Comparison of ENCODE assay signal across 16 cellular contexts in the genomic region with DNA sequence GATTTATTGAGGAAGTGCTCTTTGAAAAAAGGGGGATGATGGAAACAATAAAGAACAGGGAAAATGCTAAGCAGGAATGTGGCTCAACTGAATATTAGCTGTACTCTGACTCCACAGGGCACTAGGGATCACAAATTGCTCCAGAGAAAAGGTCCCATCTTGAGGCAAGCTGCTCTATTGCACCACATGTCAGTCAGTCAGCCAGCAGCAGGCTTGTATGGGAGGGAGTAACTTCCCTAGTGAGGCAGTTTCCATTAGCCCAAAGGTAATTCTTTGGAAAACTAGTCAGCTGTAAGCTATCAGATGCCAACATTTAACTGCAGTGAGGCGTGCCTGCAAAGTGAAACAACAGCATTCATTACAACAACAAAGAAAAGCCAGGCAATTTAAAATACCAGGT.
DNase-seq lines count a peak whose midpoint lies in the region; ATAC-seq and TF ChIP-seq lines count a peak whose summit lies in the region.
"Had no signal": no experiment of that assay in that cellular context is flagged by ENCODE, and none has a peak within 500 bp of the region (broad histone marks: within the 10 kb centered on the region; RNA-seq: fewer than 3 reads in every experiment).

No MANE protein-coding gene starts in this region.

- no peak overlapping the region for H3K4me3 ChIP-seq in DND-41 (ENCODE audit: low read depth in 1 of 2, low read length in 2 of 2)
- H3K4me3 ChIP-seq in endodermal cell (ENCODE audit: low read length), result no peak overlapping the region
- no peak overlapping the region for H3K4me3 ChIP-seq in left lung
- H3K4me3 ChIP-seq in colonic mucosa, result no peak overlapping the region
- H3K4me3 ChIP-seq: gastrocnemius medialis had no signal

- H3K27me3 ChIP-seq in DND-41 (ENCODE audit: insufficient read depth, low read length, poor library complexity) (peaks cover 3% of the 10 kb centered on the region), endodermal cell (ENCODE audit: control insufficient read depth, insufficient read depth, low read length, poor library complexity, severe bottlenecking) (no peaks in the 10 kb centered on the region), left lung (no peaks in the 10 kb centered on the region), colonic mucosa (no peaks in the 10 kb centered on the region)
- H3K27me3 ChIP-seq: gastrocnemius medialis had no signal

- no peaks in the 10 kb centered on the region for H3K9me3 Mint-ChIP-seq in endodermal cell
- H3K9me3 Mint-ChIP-seq: activated CD4-positive, alpha-beta memory T cell treated with anti-CD3 and anti-CD28 coated beads for 36 hours; CD8-positive, alpha-beta memory T cell had no signal

- TF ChIP-seq CTCF in DND-41 (IDR thresholded peaks at IDR 0.05; ENCODE audit: borderline replicate concordance, extremely low read depth, low read length, poor library complexity, severe bottlenecking), result no peak
- no peak for TF ChIP-seq CTCF in endodermal cell (conservative IDR thresholded peaks at IDR 0.05)
- TF ChIP-seq CTCF in left lung (IDR thresholded peaks at IDR 0.05), result no peak
- TF ChIP-seq CTCF in colonic mucosa (IDR thresholded peaks at IDR 0.05), result no peak

- no peaks in the 10 kb centered on the region for H4K20me1 ChIP-seq in DND-41 (ENCODE audit: insufficient read depth, low read length)

- peaks cover 3% of the 10 kb centered on the region for H3K27me3 Mint-ChIP-seq in endodermal cell (ENCODE audit: insufficient read depth)

- H3K4me1 Mint-ChIP-seq in endodermal cell, result no peaks in the 10 kb centered on the region
- H3K4me1 Mint-ChIP-seq: CD8-positive, alpha-beta memory T cell had no signal

- no peak overlapping the region for H3K4me2 ChIP-seq in DND-41 (ENCODE audit: insufficient read depth, low read length)

- no peak overlapping the region for H3K27ac Mint-ChIP-seq in endodermal cell
- H3K27ac Mint-ChIP-seq: activated CD4-positive, alpha-beta memory T cell treated with anti-CD3 and anti-CD28 coated beads for 36 hours; CD8-positive, alpha-beta memory T cell; T-helper 1 cell treated with Interleukin-12 subunit alpha and Interleukin-12 subunit beta and Interleukin-4 antibody, amounts not matched to agents 30 μg/mL and 1 μg/mL, for 36 hours had no signal

- no peaks in the 10 kb centered on the region for H3K36me3 Mint-ChIP-seq in endodermal cell (ENCODE audit: low read depth)
- H3K36me3 Mint-ChIP-seq: activated CD4-positive, alpha-beta memory T cell treated with anti-CD3 and anti-CD28 coated beads for 36 hours; CD8-positive, alpha-beta memory T cell had no signal

- H2AFZ ChIP-seq in DND-41 (ENCODE audit: low read depth, low read length), result peak overlapping the region; percentile 37; the same call in 1 of the 2 replicates

- H3K4me3 Mint-ChIP-seq in endodermal cell, result no peak overlapping the region
- H3K4me3 Mint-ChIP-seq: activated CD4-positive, alpha-beta memory T cell treated with anti-CD3 and anti-CD28 coated beads for 36 hours; CD8-positive, alpha-beta memory T cell; T-helper 1 cell treated with Interleukin-12 subunit alpha and Interleukin-12 subunit beta and Interleukin-4 antibody, amounts not matched to agents 30 μg/mL and 1 μg/mL, for 36 hours had no signal

- whole genome bisulfite sequencing in endodermal cell (ENCODE audit: insufficient coverage in 1 of 2, insufficient read length in 1 of 2), 2 experiments, result 57% methylated on average over 1 of the region's 1 CpG; no CpG with 5 or more reads in 1 of the 2 experiments

- ATAC-seq in DND-41 (ENCODE audit: insufficient read depth, low read depth) (no peak), left lung (peak; percentile 34), HG02885 (IDR thresholded peaks at IDR 0.05; ENCODE audit: poor library complexity, unreplicated experiment) (no peak)
- ATAC-seq: gastrocnemius medialis had no signal

- H3K36me3 ChIP-seq in DND-41 (ENCODE audit: insufficient read depth, low read length) (no peaks in the 10 kb centered on the region), endodermal cell (ENCODE audit: control insufficient read depth, insufficient read depth, low read length) (no peaks in the 10 kb centered on the region), left lung (no peaks in the 10 kb centered on the region), colonic mucosa (no peaks in the 10 kb centered on the region)
- H3K36me3 ChIP-seq: gastrocnemius medialis had no signal

- H3K27ac ChIP-seq in DND-41 (ENCODE audit: low read length) (no peak overlapping the region), endodermal cell (ENCODE audit: low read depth, low read length) (no peak overlapping the region), left lung (peak overlapping the region in 1 of 2 donors; percentile 69), colonic mucosa (no peak overlapping the region)
- H3K27ac ChIP-seq: gastrocnemius medialis had no signal

- intact Hi-C loops in left lung (cut with DNase I) (no loop called here), colonic mucosa (cut with DNase I) (no loop called here)

- H3K4me1 ChIP-seq in DND-41 (ENCODE audit: insufficient read depth, low read length) (no peaks in the 10 kb centered on the region), endodermal cell (ENCODE audit: control insufficient read depth, insufficient read depth, low read length) (no peaks in the 10 kb centered on the region), left lung (peaks cover 0 to 28% of the 10 kb centered on the region in 2 donors), colonic mucosa (no peaks in the 10 kb centered on the region)
- H3K4me1 ChIP-seq: gastrocnemius medialis had no signal

- H3K9me3 ChIP-seq in DND-41 (ENCODE audit: insufficient read depth, low read length, severe bottlenecking), result no peaks in the 10 kb centered on the region
- no peaks in the 10 kb centered on the region for H3K9me3 ChIP-seq in endodermal cell (ENCODE audit: control insufficient read depth, low read length)
- H3K9me3 ChIP-seq in left lung, result no peaks in the 10 kb centered on the region
- H3K9me3 ChIP-seq in colonic mucosa, result no peaks in the 10 kb centered on the region
- H3K9me3 ChIP-seq: gastrocnemius medialis had no signal

- H3K79me2 ChIP-seq in DND-41 (ENCODE audit: insufficient read depth, low read length), result no peaks in the 10 kb centered on the region

- DNase-seq in DND-41, result no peak
- DNase-seq in M059J (ENCODE audit: low read depth), result peak; percentile 3
- DNase-seq in endodermal cell, result peak; percentile 56
- peak in 1 of 2 donors; percentile 43 for DNase-seq in left lung
- no peak for DNase-seq in colonic mucosa
- DNase-seq in activated T-cell treated with anti-CD3 and anti-CD28 coated beads, Interleukin-2, amount 50 U/mL, for 48 hours, result no peak
- DNase-seq in A172 (ENCODE audit: low spot score), result no peak
- DNase-seq: activated CD4-positive, alpha-beta memory T cell treated with anti-CD3 and anti-CD28 coated beads for 36 hours; activated gamma-delta T cell treated with Interleukin-2 at 50 U/mL for 16 hours; CD8-positive, alpha-beta memory T cell; gastrocnemius medialis; NCI-H2029; stimulated activated CD4-positive, alpha-beta T cell treated with anti-CD3 and anti-CD28 coated beads, Interleukin-4, amount 100 ng/mL, for 1 hour; stimulated activated naive CD4-positive, alpha-beta T cell had no signal

- H3K9ac ChIP-seq in DND-41 (ENCODE audit: low read depth, low read length) (no peak overlapping the region), endodermal cell (ENCODE audit: extremely low read depth, low read length, poor library complexity, severe bottlenecking) (no peak overlapping the region), colonic mucosa (ENCODE audit: low read depth in 2 of 2, low read length in 2 of 2) (no peak overlapping the region)

Comparison
In these comparisons a context has a peak if more than half of its experiments do, and no peak if none do; other contexts are left out.
1. DNase-seq: peak in M059J (single experiment) and endodermal cell (single experiment); none in DND-41 (single experiment), colonic mucosa (single experiment), activated T-cell treated with anti-CD3 and anti-CD28 coated beads, Interleukin-2, amount 50 U/mL, for 48 hours (0 of 2) and A172 (single experiment).